Comparison of ENCODE assay signal across 20 cellular contexts in the genomic region with DNA sequence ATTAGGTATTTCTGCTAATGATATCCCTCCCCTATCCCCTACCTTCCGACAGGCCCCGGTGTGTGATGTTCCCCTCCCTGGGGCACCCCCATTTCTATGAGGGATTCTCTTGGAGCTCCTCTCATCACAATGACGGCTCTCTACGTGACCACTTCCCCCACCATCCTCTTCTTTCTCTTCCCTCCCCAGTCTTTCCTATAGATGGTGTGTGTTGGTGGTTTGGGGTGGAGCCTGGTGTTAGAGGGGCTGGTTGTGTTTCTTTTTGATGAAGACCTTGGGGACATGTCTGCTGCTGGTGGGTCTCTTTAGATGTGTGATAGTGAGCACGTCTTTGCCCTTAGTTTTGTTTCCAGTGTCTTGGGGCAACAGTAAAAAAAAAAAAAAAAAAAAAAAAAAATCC. TPM values are rescaled to one million over a fixed set of nuclear protein-coding genes. Genes with fewer than 3 reads are reported as not detected.
A peak's percentile ranks its signal among the peaks of the same experiment; 100 is the strongest.
DNase-seq lines count a peak whose midpoint lies in the region; ATAC-seq and TF ChIP-seq lines count a peak whose summit lies in the region.
"Had no signal": no experiment of that assay in that cellular context is flagged by ENCODE, and none has a peak within 500 bp of the region (broad histone marks: within the 10 kb centered on the region; RNA-seq: fewer than 3 reads in every experiment).

No MANE protein-coding gene starts in this region.

- no peaks in the 10 kb centered on the region for H3K36me3 ChIP-seq in stomach

- no peak overlapping the region for H3K4me3 Mint-ChIP-seq in activated T-helper 2 cell treated with anti-CD3 and anti-CD28 coated beads, Interferon-gamma antibody, Interleukin-2, Interleukin-4, amounts not matched to agents 10 μg/mL and 5 μg/mL and 100 μg/mL, durations not matched to agents 14 hours and 24 hours and 36 hours (ENCODE audit: low read depth)
- peak overlapping the region in 6 of 10 donors; percentile 6 to 54 (median 28) for H3K4me3 Mint-ChIP-seq in naive thymus-derived CD8-positive, alpha-beta T cell
- H3K4me3 Mint-ChIP-seq: CD14-positive monocyte, IgD-negative memory B cell had no signal

- TF ChIP-seq EP300 in stomach (IDR thresholded peaks at IDR 0.05): no peak

- no peaks in the 10 kb centered on the region for H3K9me3 ChIP-seq in stomach
- H3K9me3 ChIP-seq: A549 had no signal

- ATAC-seq in naive thymus-derived CD8-positive, alpha-beta T cell: peak; percentile 81 to 91
- ATAC-seq in GM18505 (IDR thresholded peaks at IDR 0.05; ENCODE audit: unreplicated experiment): no peak
- no peak for ATAC-seq in GM21390 (IDR thresholded peaks at IDR 0.05; ENCODE audit: unreplicated experiment)
- ATAC-seq: A549, HCT116 had no signal

- WGBS in stomach, 5 donors: 69 to 87% (median 72%) methylated on average over 5 of the region's 5 CpGs

- H3K27ac Mint-ChIP-seq in activated T-helper 2 cell treated with anti-CD3 and anti-CD28 coated beads, Interferon-gamma antibody, Interleukin-2, Interleukin-4, amounts not matched to agents 10 μg/mL and 5 μg/mL and 100 μg/mL, durations not matched to agents 14 hours and 24 hours and 36 hours: peak overlapping the region; percentile 58
- H3K27ac Mint-ChIP-seq in naive thymus-derived CD8-positive, alpha-beta T cell: peak overlapping the region in 6 of 10 donors; percentile 3 to 90 (median 74)
- H3K27ac Mint-ChIP-seq: CD14-positive monocyte, IgD-negative memory B cell had no signal

- DNase-seq in activated gamma-delta T cell treated with Interleukin-2 at 50 U/mL for 16 hours: peak; percentile 7
- no peak for DNase-seq in activated gamma-delta T cell (lab: John Stamatoyannopoulos, UW)
- DNase-seq in activated T-helper 2 cell treated with anti-CD3 and anti-CD28 coated beads, Interferon-gamma antibody, Interleukin-2, Interleukin-4, amounts not matched to agents 10 μg/mL and 5 μg/mL and 100 μg/mL, durations not matched to agents 14 hours and 24 hours and 36 hours (ENCODE audit: low spot score): no peak
- peak in 7 of 10 donors; percentile 4 to 73 (median 38) for DNase-seq in naive thymus-derived CD8-positive, alpha-beta T cell
- DNase-seq in NCI-H146 (lab: John Stamatoyannopoulos, UW): no peak
- DNase-seq in stomach: no peak
- DNase-seq: COR-L47, GM23248, NCI-H1105 treated with DMSO at 0.1 percent for 48 hours, NCI-H187, NCI-H226, NCI-H524 treated with DMSO at 0.1 percent for 48 hours, SHP77 treated with DMSO at 0.1 percent for 48 hours had no signal

- intact Hi-C loops in activated T-helper 2 cell treated with anti-CD3 and anti-CD28 coated beads, Interferon-gamma antibody, Interleukin-2, Interleukin-4, amounts not matched to agents 10 μg/mL and 5 μg/mL and 100 μg/mL, durations not matched to agents 14 hours and 24 hours and 36 hours (cut with micrococcal nuclease): no loop called here
- intact Hi-C loops in stomach (cut with DNase I; ENCODE audit: low total_unique reads): no loop called here

- no peak overlapping the region for H3K27ac ChIP-seq in stomach
- H3K27ac ChIP-seq: A549, GM23248, HL-60 had no signal

- POLR2A ChIA-PET in naive thymus-derived CD8-positive, alpha-beta T cell (lab: Charles Lee): no interaction called here

- no peaks in the 10 kb centered on the region for H3K9me3 Mint-ChIP-seq in activated T-helper 2 cell treated with anti-CD3 and anti-CD28 coated beads, Interferon-gamma antibody, Interleukin-2, Interleukin-4, amounts not matched to agents 10 μg/mL and 5 μg/mL and 100 μg/mL, durations not matched to agents 14 hours and 24 hours and 36 hours
- H3K9me3 Mint-ChIP-seq in naive thymus-derived CD8-positive, alpha-beta T cell: no peaks in the 10 kb centered on the region
- H3K9me3 Mint-ChIP-seq: CD14-positive monocyte, IgD-negative memory B cell had no signal

- H3K36me3 Mint-ChIP-seq in activated T-helper 2 cell treated with anti-CD3 and anti-CD28 coated beads, Interferon-gamma antibody, Interleukin-2, Interleukin-4, amounts not matched to agents 10 μg/mL and 5 μg/mL and 100 μg/mL, durations not matched to agents 14 hours and 24 hours and 36 hours (ENCODE audit: low read depth): no peaks in the 10 kb centered on the region
- H3K36me3 Mint-ChIP-seq in naive thymus-derived CD8-positive, alpha-beta T cell: no peaks in the 10 kb centered on the region
- H3K36me3 Mint-ChIP-seq: CD14-positive monocyte had no signal

- TF ChIP-seq CTCF in stomach (IDR thresholded peaks at IDR 0.05): no peak

- H3K4me1 ChIP-seq in stomach: no peaks in the 10 kb centered on the region

- H3K27me3 Mint-ChIP-seq in activated T-helper 2 cell treated with anti-CD3 and anti-CD28 coated beads, Interferon-gamma antibody, Interleukin-2, Interleukin-4, amounts not matched to agents 10 μg/mL and 5 μg/mL and 100 μg/mL, durations not matched to agents 14 hours and 24 hours and 36 hours (ENCODE audit: low read depth): no peaks in the 10 kb centered on the region
- peaks cover 0 to 2% (median 0%) of the 10 kb centered on the region in 5 donors for H3K27me3 Mint-ChIP-seq in naive thymus-derived CD8-positive, alpha-beta T cell

- no peak overlapping the region for H3K4me3 ChIP-seq in stomach
- H3K4me3 ChIP-seq: A549, GM23248 had no signal

- no peaks in the 10 kb centered on the region for H3K27me3 ChIP-seq in stomach

- TF ChIP-seq POLR2A in GM18505 (IDR thresholded peaks at IDR 0.05; ENCODE audit: borderline replicate concordance, extremely low read depth, insufficient read depth, insufficient read length) (no peak), stomach (IDR thresholded peaks at IDR 0.05) (no peak)

- H3K4me1 Mint-ChIP-seq in activated T-helper 2 cell treated with anti-CD3 and anti-CD28 coated beads, Interferon-gamma antibody, Interleukin-2, Interleukin-4, amounts not matched to agents 10 μg/mL and 5 μg/mL and 100 μg/mL, durations not matched to agents 14 hours and 24 hours and 36 hours (ENCODE audit: low read depth): peaks cover 21% of the 10 kb centered on the region
- H3K4me1 Mint-ChIP-seq in naive thymus-derived CD8-positive, alpha-beta T cell: peaks cover 17 to 21% (median 20%) of the 10 kb centered on the region in 4 donors
- H3K4me1 Mint-ChIP-seq: CD14-positive monocyte had no signal

RNA-seq across cellular contexts. Expression of a gene that starts 28.6 kb away (rescaled TPM):
- total RNA-seq in activated T-helper 2 cell treated with anti-CD3 and anti-CD28 coated beads, Interferon-gamma antibody, Interleukin-2, Interleukin-4, amounts not matched to agents 10 μg/mL and 5 μg/mL and 100 μg/mL, durations not matched to agents 14 hours and 24 hours and 36 hours: 1,733 and 1,775 TPM in 2 replicates
- total RNA-seq in naive thymus-derived CD8-positive, alpha-beta T cell: 1,000 to 10,000 TPM; 2,141 to 2,273 TPM
- polyA plus RNA-seq in naive thymus-derived CD8-positive, alpha-beta T cell: 1,000 to 10,000 TPM; 1,179 to 1,624 (median 1,569) TPM
- 1,000 to 10,000 TPM in 4 of 5 donors, 100 to 1,000 TPM in 1; 936 to 2,996 (median 2,299) TPM for total RNA-seq in stomach
- polyA plus RNA-seq in stomach: 1,000 to 10,000 TPM; 5,082 to 7,888 (median 5,945) TPM

RNA-seq across cellular contexts. Expression of a gene that starts 33.0 kb away (rescaled TPM):
- total RNA-seq in activated T-helper 2 cell treated with anti-CD3 and anti-CD28 coated beads, Interferon-gamma antibody, Interleukin-2, Interleukin-4, amounts not matched to agents 10 μg/mL and 5 μg/mL and 100 μg/mL, durations not matched to agents 14 hours and 24 hours and 36 hours: 23.5 and 24.2 TPM in 2 replicates
- total RNA-seq in naive thymus-derived CD8-positive, alpha-beta T cell: 10 to 100 TPM; 17.9 to 18.1 TPM
- polyA plus RNA-seq in naive thymus-derived CD8-positive, alpha-beta T cell: 10 to 100 TPM in 1 of 3 donors, 1 to 10 TPM in 2; 7.3 to 10.3 (median 7.6) TPM
- total RNA-seq in stomach: 10 to 100 TPM in 3 of 5 donors, 1 to 10 TPM in 2; 8.5 to 25.8 (median 13.4) TPM
- 1 to 10 TPM; 2.1 to 3.0 (median 2.4) TPM for polyA plus RNA-seq in stomach

Comparison
In these comparisons a context has a peak if more than half of its experiments do, and no peak if none do; other contexts are left out.
1. DNase-seq: peak in activated gamma-delta T cell treated with Interleukin-2 at 50 U/mL for 16 hours (single experiment) and naive thymus-derived CD8-positive, alpha-beta T cell (7 of 10); none in activated gamma-delta T cell (single experiment), activated T-helper 2 cell treated with anti-CD3 and anti-CD28 coated beads, Interferon-gamma antibody, Interleukin-2, Interleukin-4, amounts not matched to agents 10 μg/mL and 5 μg/mL and 100 μg/mL, durations not matched to agents 14 hours and 24 hours and 36 hours (single experiment), NCI-H146 (single experiment) and stomach (single experiment).
2. ATAC-seq: peak in naive thymus-derived CD8-positive, alpha-beta T cell (2 of 2); none in GM18505 (single experiment) and GM21390 (single experiment).